12 cellular contexts compared by ENCODE assay signal in genomic region chr6:15503346-15503680, GRCh38.
"Had no signal": no experiment of that assay in that cellular context is flagged by ENCODE, and none has a peak within 500 bp of the region (broad histone marks: within the 10 kb centered on the region; RNA-seq: fewer than 3 reads in every experiment).

No MANE protein-coding gene starts in this region.

- H3K36me3 ChIP-seq: prostate gland, thoracic aorta had no signal

- H3K27ac Mint-ChIP-seq: activated CD4-positive, alpha-beta T cell treated with anti-CD3 and anti-CD28 coated beads for 36 hours; T-cell had no signal

- H3K4me3 Mint-ChIP-seq: activated CD4-positive, alpha-beta T cell treated with anti-CD3 and anti-CD28 coated beads for 36 hours; stimulated activated naive CD8-positive, alpha-beta T cell treated with anti-CD3 and anti-CD28 coated beads, Interleukin-15, amount 100 ng/mL, for 72 hours; T-cell had no signal

- DNase-seq: activated CD4-positive, alpha-beta T cell treated with anti-CD3 and anti-CD28 coated beads for 36 hours; activated gamma-delta T cell; activated T-cell treated with anti-CD3 and anti-CD28 coated beads, Interleukin-2, amount 50 U/mL, for 1 hour; mesendoderm; stimulated activated CD4-positive, alpha-beta T cell treated with anti-CD3 and anti-CD28 coated beads, Interleukin-15, amount 100 ng/mL, for 24 hours; stimulated activated CD4-positive, alpha-beta T cell treated with anti-CD3 and anti-CD28 coated beads, Interleukin-4, amount 100 ng/mL, for 24 hours; stimulated activated naive CD8-positive, alpha-beta T cell treated with anti-CD3 and anti-CD28 coated beads, Interleukin-15, amount 100 ng/mL, for 72 hours; T-cell had no signal

- H3K27me3 Mint-ChIP-seq: activated CD4-positive, alpha-beta T cell treated with anti-CD3 and anti-CD28 coated beads for 36 hours; stimulated activated naive CD8-positive, alpha-beta T cell treated with anti-CD3 and anti-CD28 coated beads, Interleukin-15, amount 100 ng/mL, for 72 hours; T-cell had no signal

- H3K27ac ChIP-seq: left lung, thoracic aorta had no signal

- H3K4me3 ChIP-seq: heart right ventricle, left lung, prostate gland, thoracic aorta had no signal

- ATAC-seq: activated CD4-positive, alpha-beta T cell treated with anti-CD3 and anti-CD28 coated beads for 36 hours; left lung; stimulated activated naive CD8-positive, alpha-beta T cell treated with anti-CD3 and anti-CD28 coated beads, Interleukin-15, amount 100 ng/mL, for 72 hours; T-cell had no signal

- H3K9me3 Mint-ChIP-seq: stimulated activated naive CD8-positive, alpha-beta T cell treated with anti-CD3 and anti-CD28 coated beads, Interleukin-15, amount 100 ng/mL, for 72 hours; T-cell had no signal

- H3K27me3 ChIP-seq: heart right ventricle, left lung had no signal

- H3K4me1 Mint-ChIP-seq: activated CD4-positive, alpha-beta T cell treated with anti-CD3 and anti-CD28 coated beads for 36 hours; T-cell had no signal

- H3K9me3 ChIP-seq: heart right ventricle, left lung, prostate gland, thoracic aorta had no signal
